Comparison of ENCODE assay signal across 20 cellular contexts in the genomic region with DNA sequence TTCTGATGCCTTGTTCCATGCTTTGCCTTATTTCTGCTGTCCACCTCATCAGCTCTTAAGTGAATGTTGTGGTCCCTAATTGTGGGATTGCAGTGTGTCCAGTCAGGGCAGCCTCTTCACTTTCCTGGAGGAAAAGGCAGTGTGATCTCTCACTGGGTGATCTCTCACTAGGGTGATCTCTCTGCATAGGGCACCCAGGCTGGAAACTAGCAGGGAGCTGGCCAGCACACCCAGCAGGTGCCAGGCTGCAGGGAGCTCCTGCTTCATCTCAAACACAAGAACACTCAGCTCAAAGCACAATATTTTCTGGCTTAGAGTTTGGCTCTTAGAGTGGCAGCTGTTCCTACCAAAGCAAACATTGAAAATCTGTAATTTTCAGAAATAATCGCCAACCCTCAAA. TPM values are rescaled to one million over a fixed set of nuclear protein-coding genes. Genes with fewer than 3 reads are reported as not detected.
DNase-seq lines count a peak whose midpoint lies in the region; ATAC-seq and TF ChIP-seq lines count a peak whose summit lies in the region.
"Had no signal": no experiment of that assay in that cellular context is flagged by ENCODE, and none has a peak within 500 bp of the region (broad histone marks: within the 10 kb centered on the region; RNA-seq: fewer than 3 reads in every experiment).

No MANE protein-coding gene starts in this region.

- H3K36me3 ChIP-seq in SK-N-SH (replicated peaks in 1 of 2; ENCODE audit: control insufficient read depth in 1 of 2, insufficient read depth in 2 of 2, low read length in 1 of 2) (no peaks in the 10 kb centered on the region), thyroid gland (no peaks in the 10 kb centered on the region), colonic mucosa (no peaks in the 10 kb centered on the region)
- H3K36me3 ChIP-seq: BLaER1 treated with 17β-estradiol and CSF1 and Interleukin-3, amounts not matched to agents 10 nM and 100 nM; HAP-1 had no signal

- no peaks in the 10 kb centered on the region for H3K27me3 Mint-ChIP-seq in nephron progenitor cell (ENCODE audit: low read depth, poor library complexity)
- H3K27me3 Mint-ChIP-seq: B cell; CD4-positive, CD25-positive, alpha-beta regulatory T cell had no signal

- H3K27ac Mint-ChIP-seq in nephron progenitor cell: peak overlapping the region; percentile 83
- H3K27ac Mint-ChIP-seq: B cell; CD4-positive, CD25-positive, alpha-beta regulatory T cell; GM23338 had no signal

- H3K4me3 ChIP-seq in SK-N-SH (ENCODE audit: low read depth in 2 of 2, low read length in 1 of 2) (no peak overlapping the region), thyroid gland (replicated peaks in 1 of 3) (no peak overlapping the region), colonic mucosa (no peak overlapping the region)
- H3K4me3 ChIP-seq: BLaER1 treated with 17β-estradiol and CSF1 and Interleukin-3, amounts not matched to agents 10 nM and 100 nM; GM23338; HAP-1 had no signal

- no peak overlapping the region for H3K9ac ChIP-seq in SK-N-SH
- H3K9ac ChIP-seq in colonic mucosa (ENCODE audit: low read depth in 2 of 2, low read length in 2 of 2): no peak overlapping the region
- H3K9ac ChIP-seq: BLaER1 treated with 17β-estradiol and CSF1 and Interleukin-3, amounts not matched to agents 10 nM and 100 nM had no signal

- H3K4me2 ChIP-seq in SK-N-SH: no peak overlapping the region
- H3K4me2 ChIP-seq: GM23338 had no signal

- H3K4me1 Mint-ChIP-seq in nephron progenitor cell: peaks cover 37% of the 10 kb centered on the region
- H3K4me1 Mint-ChIP-seq: B cell; CD4-positive, CD25-positive, alpha-beta regulatory T cell; CD8-positive, alpha-beta memory T cell had no signal

- H3F3A ChIP-seq in SK-N-SH (replicated peaks; ENCODE audit: insufficient read depth): no peaks in the 10 kb centered on the region

- H3K9me2 ChIP-seq in SK-N-SH: no peaks in the 10 kb centered on the region

- ATAC-seq in SK-N-SH treated with all-trans-retinoic acid at 6 μM for 48 hours: no peak
- ATAC-seq in activated CD4-positive, CD25-positive, alpha-beta regulatory T cell treated with anti-CD3 and anti-CD28 coated beads, Interleukin-2, amount 50 U/mL, for 24 hours: no peak
- ATAC-seq: GM23338 had no signal

- H3K79me2 ChIP-seq in SK-N-SH (ENCODE audit: insufficient read depth): no peaks in the 10 kb centered on the region

- no peak for DNase-seq in SK-N-SH
- DNase-seq in LHCN-M2 (ENCODE audit: low read depth): peak; percentile 38
- DNase-seq in nephron progenitor cell: no peak
- DNase-seq in thyroid gland: peak; percentile 48 to 67
- DNase-seq in colonic mucosa: no peak
- DNase-seq in stimulated activated CD4-positive, alpha-beta T cell treated with anti-CD3 and anti-CD28 coated beads, Interleukin-12 subunit alpha, Interleukin-12 subunit beta, amount 100 ng/mL, for 4 hours: no peak
- DNase-seq: 8988T; CD4-positive, CD25-positive, alpha-beta regulatory T cell; CD8-positive, alpha-beta memory T cell; COR-L47; DMS 273 treated with DMSO at 0.1 percent for 48 hours; DMS53; GDM1 had no signal

- no peak for TF ChIP-seq RAD21 in SK-N-SH (IDR thresholded peaks at IDR 0.05; ENCODE audit: low read length)

- no peak overlapping the region for H3K4me3 Mint-ChIP-seq in nephron progenitor cell
- H3K4me3 Mint-ChIP-seq: B cell; CD4-positive, CD25-positive, alpha-beta regulatory T cell; CD8-positive, alpha-beta memory T cell; GM23338 had no signal

- intact Hi-C loops in thyroid gland (cut with DNase I): no loop called here
- intact Hi-C loops in colonic mucosa (cut with DNase I): no loop called here

- H3K36me3 Mint-ChIP-seq in nephron progenitor cell (ENCODE audit: low read depth): no peaks in the 10 kb centered on the region
- H3K36me3 Mint-ChIP-seq: CD4-positive, CD25-positive, alpha-beta regulatory T cell; CD8-positive, alpha-beta memory T cell had no signal

- CTCF ChIA-PET in SK-N-SH (lab: Yijun Ruan, JAX): interaction anchor here (0.6 to 1.0 kb wide), 4 partner anchors 9 to 716 kb away, joined by 3 to 6 read pairs (median 4); no protein-coding TSS in a partner anchor

- H3K4me1 ChIP-seq in SK-N-SH (ENCODE audit: control insufficient read depth in 1 of 2, insufficient read depth in 2 of 2, low read depth in 1 of 2, low read length in 1 of 2) (peaks cover 0 to 7% of the 10 kb centered on the region in 2 experiments; a peak in 1 of 4 replicates), thyroid gland (peaks cover 19 to 22% of the 10 kb centered on the region in 2 donors), colonic mucosa (no peaks in the 10 kb centered on the region)
- H3K4me1 ChIP-seq: HAP-1 had no signal

- no peak overlapping the region for H2AFZ ChIP-seq in SK-N-SH (ENCODE audit: low read depth)
- H2AFZ ChIP-seq: GM23338 had no signal

- no peaks in the 10 kb centered on the region for H3K27me3 ChIP-seq in SK-N-SH (ENCODE audit: insufficient read depth)
- no peaks in the 10 kb centered on the region for H3K27me3 ChIP-seq in thyroid gland
- H3K27me3 ChIP-seq in colonic mucosa: no peaks in the 10 kb centered on the region
- H3K27me3 ChIP-seq: BLaER1 treated with 17β-estradiol and CSF1 and Interleukin-3, amounts not matched to agents 10 nM and 100 nM had no signal

- TF ChIP-seq CTCF in SK-N-SH (IDR thresholded peaks at IDR 0.05) (no peak), nephron progenitor cell (IDR thresholded peaks at IDR 0.05) (no peak), thyroid gland (IDR thresholded peaks at IDR 0.05) (no peak), colonic mucosa (IDR thresholded peaks at IDR 0.05) (no peak)

- no peaks in the 10 kb centered on the region for H4K20me1 ChIP-seq in SK-N-SH (ENCODE audit: insufficient read depth)
- H4K20me1 ChIP-seq: BLaER1 treated with 17β-estradiol and CSF1 and Interleukin-3, amounts not matched to agents 10 nM and 100 nM had no signal

- no peak for TF ChIP-seq POLR2A in thyroid gland (IDR thresholded peaks at IDR 0.05)

- WGBS in SK-N-SH (ENCODE audit: low lambda C conversion rate): 63% methylated on average over 1 of the region's 1 CpG
- 31 to 75% methylated on average over 1 of the region's 1 CpG for whole genome bisulfite sequencing in thyroid gland, 2 donors

- POLR2A ChIA-PET in SK-N-SH (lab: Yijun Ruan, JAX): no interaction called here

- H3K27ac ChIP-seq in SK-N-SH (ENCODE audit: low read depth in 2 of 2, low read length in 1 of 2) (no peak overlapping the region), thyroid gland (peak overlapping the region; percentile 34 to 80 (median 70)), colonic mucosa (no peak overlapping the region)
- H3K27ac ChIP-seq: BLaER1 treated with 17β-estradiol and CSF1 and Interleukin-3, amounts not matched to agents 10 nM and 100 nM had no signal

- H3K9me3 ChIP-seq in SK-N-SH: no peaks in the 10 kb centered on the region
- no peaks in the 10 kb centered on the region for H3K9me3 ChIP-seq in thyroid gland
- H3K9me3 ChIP-seq in colonic mucosa: no peaks in the 10 kb centered on the region
- H3K9me3 ChIP-seq: BLaER1 treated with 17β-estradiol and CSF1 and Interleukin-3, amounts not matched to agents 10 nM and 100 nM; HAP-1 had no signal

- no peak for TF ChIP-seq EP300 in SK-N-SH (IDR thresholded peaks at IDR 0.05; ENCODE audit: borderline replicate concordance in 1 of 2, low read depth in 1 of 2, low read length in 1 of 2)

- no peaks in the 10 kb centered on the region for H3K9me3 Mint-ChIP-seq in nephron progenitor cell
- H3K9me3 Mint-ChIP-seq: CD8-positive, alpha-beta memory T cell; GM23338 had no signal

TF ChIP-seq in SK-N-SH, 30 proteins besides CTCF, POLR2A, EP300 and RAD21 (continues in another document):
- TF ChIP-seq NFIC (IDR thresholded peaks at IDR 0.05; ENCODE audit: borderline replicate concordance): no peak
- no peak for TF ChIP-seq TEAD4 (IDR thresholded peaks at IDR 0.05; ENCODE audit: borderline replicate concordance, insufficient read depth)
- TF ChIP-seq RXRA (IDR thresholded peaks at IDR 0.05; ENCODE audit: borderline replicate concordance, low read depth): no peak

TF ChIP-seq in SK-N-SH treated with all-trans-retinoic acid at 6 μM for 48 hours, 23 proteins besides CTCF, POLR2A, EP300 and RAD21 (continues in another document):
- no peak for TF ChIP-seq GLIS3 (CRISPR knock-in tag; IDR thresholded peaks at IDR 0.05)
- TF ChIP-seq CSDC2 (CRISPR knock-in tag; IDR thresholded peaks at IDR 0.05): no peak
- TF ChIP-seq SNAI2 (CRISPR knock-in tag; IDR thresholded peaks at IDR 0.05): no peak
- no peak for TF ChIP-seq TCF4 (CRISPR knock-in tag; IDR thresholded peaks at IDR 0.05; ENCODE audit: borderline replicate concordance)
- no peak for TF ChIP-seq OSR1 (CRISPR knock-in tag; IDR thresholded peaks at IDR 0.05)
- TF ChIP-seq ESRRG (CRISPR knock-in tag; IDR thresholded peaks at IDR 0.05): no peak
- TF ChIP-seq, protein P1, sequence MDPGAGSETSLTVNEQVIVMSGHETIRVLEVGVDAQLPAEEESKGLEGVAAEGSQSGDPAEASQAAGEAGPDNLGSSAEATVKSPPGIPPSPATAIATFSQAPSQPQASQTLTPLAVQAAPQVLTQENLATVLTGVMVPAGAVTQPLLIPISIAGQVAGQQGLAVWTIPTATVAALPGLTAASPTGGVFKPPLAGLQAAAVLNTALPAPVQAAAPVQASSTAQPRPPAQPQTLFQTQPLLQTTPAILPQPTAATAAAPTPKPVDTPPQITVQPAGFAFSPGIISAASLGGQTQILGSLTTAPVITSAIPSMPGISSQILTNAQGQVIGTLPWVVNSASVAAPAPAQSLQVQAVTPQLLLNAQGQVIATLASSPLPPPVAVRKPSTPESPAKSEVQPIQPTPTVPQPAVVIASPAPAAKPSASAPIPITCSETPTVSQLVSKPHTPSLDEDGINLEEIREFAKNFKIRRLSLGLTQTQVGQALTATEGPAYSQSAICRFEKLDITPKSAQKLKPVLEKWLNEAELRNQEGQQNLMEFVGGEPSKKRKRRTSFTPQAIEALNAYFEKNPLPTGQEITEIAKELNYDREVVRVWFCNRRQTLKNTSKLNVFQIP (CRISPR knock-in tag; IDR thresholded peaks at IDR 0.05; ENCODE audit: borderline replicate concordance, low read depth): no peak
- no peak for TF ChIP-seq ZFP30 (CRISPR knock-in tag; IDR thresholded peaks at IDR 0.05)
- TF ChIP-seq CREB5 (CRISPR knock-in tag; IDR thresholded peaks at IDR 0.05; ENCODE audit: low read depth): no peak

RNA-seq across cellular contexts. Expression of gene TSHZ3, which starts 36.5 kb away (rescaled TPM):
- polyA plus RNA-seq in SK-N-SH (2012; rRNA removed): 3.0 and 3.3 TPM in 2 replicates
- 2.5 and 2.8 TPM in 2 replicates for polyA plus RNA-seq in SK-N-SH (2012; cell fraction: cytosol; rRNA removed)
- polyA plus RNA-seq in SK-N-SH (2012; cell fraction: nucleus; rRNA removed): 13.7 and 14.0 TPM in 2 replicates
- total RNA-seq in LHCN-M2 (2014; rRNA removed) (14.3 and 17.8 TPM in 2 replicates), thyroid gland (10 to 100 TPM; 15.0 to 18.8 (median 18.1) TPM), colonic mucosa (1 to 10 TPM; 1.3 to 5.1 TPM)
- polyA plus RNA-seq in LHCN-M2 (2012): 9.0 TPM
- total RNA-seq: HT-29 had no signal

Comparison
In these comparisons a context has a peak if more than half of its experiments do, and no peak if none do; other contexts are left out.
1. DNase-seq: peak in LHCN-M2 (single experiment) and thyroid gland (2 of 2); none in SK-N-SH (single experiment), nephron progenitor cell (single experiment), colonic mucosa (single experiment) and stimulated activated CD4-positive, alpha-beta T cell treated with anti-CD3 and anti-CD28 coated beads, Interleukin-12 subunit alpha, Interleukin-12 subunit beta, amount 100 ng/mL, for 4 hours (single experiment).
2. H3K27ac ChIP-seq: peak in thyroid gland (3 of 3); none in SK-N-SH (0 of 2) and colonic mucosa (single experiment).